ENCODE assay signal across 17 cellular contexts in genomic region chr6:106026748-106027147, GRCh38. TPM values are rescaled to one million over a fixed set of nuclear protein-coding genes. Genes with fewer than 3 reads are reported as not detected.
A peak's percentile ranks its signal among the peaks of the same experiment; 100 is the strongest.
DNase-seq lines count a peak whose midpoint lies in the region; ATAC-seq, FAIRE-seq and TF ChIP-seq lines count a peak whose summit lies in the region.
"Had no signal": no experiment of that assay in that cellular context is flagged by ENCODE, and none has a peak within 500 bp of the region (broad histone marks: within the 10 kb centered on the region; RNA-seq: fewer than 3 reads in every experiment).

No MANE protein-coding gene starts in this region.

- no peak overlapping the region for H3K56ac ChIP-seq in IMR-90 (ENCODE audit: extremely low read depth, insufficient read depth, low read length)
- H3K56ac ChIP-seq in H1 (replicated peaks; ENCODE audit: insufficient read length, low read depth, low read length): no peak overlapping the region

- ATAC-seq in IMR-90 (ENCODE audit: low read depth) (no peak), HG03342 (IDR thresholded peaks at IDR 0.05; ENCODE audit: unreplicated experiment) (no peak)
- peak; percentile 62 for ATAC-seq in stimulated activated naive CD8-positive, alpha-beta T cell treated with anti-CD3 and anti-CD28 coated beads, Interleukin-15, amount 100 ng/mL, for 72 hours
- ATAC-seq: A549, body of pancreas, foreskin keratinocyte, Panc1 had no signal

- H3K9ac ChIP-seq in IMR-90 (ENCODE audit: low read depth, low read length) (no peak overlapping the region), H1 (replicated peaks in 1 of 4; ENCODE audit: extremely low read depth in 1 of 4, low read depth in 3 of 4, low read length in 3 of 4) (no peak overlapping the region)

- no peak overlapping the region for H3K27ac ChIP-seq in IMR-90 (ENCODE audit: insufficient read depth, low read length)
- no peak overlapping the region for H3K27ac ChIP-seq in H1 (ENCODE audit: low read depth, low read length)
- H3K27ac ChIP-seq: A549, body of pancreas, foreskin keratinocyte, neutrophil, skin epidermis had no signal

- peak overlapping the region; percentile 56; the same call in 1 of the 2 replicates for H2BK12ac ChIP-seq in H1 (ENCODE audit: low read depth, low read length)

- peaks cover 3% of the 10 kb centered on the region for H3K36me3 Mint-ChIP-seq in T-helper 2 cell treated with Interferon-gamma antibody and Interleukin-4, amounts not matched to agents 5 μg/mL and 100 μg/mL, for 36 hours (ENCODE audit: low read depth)

- peak overlapping the region; percentile 14 for H3K4me3 Mint-ChIP-seq in T-helper 2 cell treated with Interferon-gamma antibody and Interleukin-4, amounts not matched to agents 5 μg/mL and 100 μg/mL, for 36 hours
- H3K4me3 Mint-ChIP-seq in stimulated activated naive CD8-positive, alpha-beta T cell treated with anti-CD3 and anti-CD28 coated beads, Interleukin-15, amount 100 ng/mL, for 72 hours: peak overlapping the region; percentile 44 to 55

- H3K23ac ChIP-seq in IMR-90 (ENCODE audit: low read depth, low read length) (peak overlapping the region; percentile 63), H1 (ENCODE audit: insufficient read length) (no peak overlapping the region)

- H3K9me3 ChIP-seq in IMR-90 (ENCODE audit: control insufficient read depth, insufficient read depth, low read length) (no peaks in the 10 kb centered on the region), H1 (ENCODE audit: insufficient read depth in 2 of 2, low read depth in 1 of 2, low read length in 1 of 2) (no peaks in the 10 kb centered on the region)
- H3K9me3 ChIP-seq: A549, body of pancreas, neutrophil had no signal

- TF ChIP-seq EP300 in H1 (IDR thresholded peaks at IDR 0.05; ENCODE audit: borderline replicate concordance in 1 of 2, low read depth in 2 of 2, low read length in 2 of 2): no peak

- H4K5ac ChIP-seq in IMR-90 (ENCODE audit: low read depth, low read length) (peak overlapping the region; percentile 19; the same call in 1 of the 2 replicates), H1 (ENCODE audit: insufficient read length, low read depth, low read length) (no peak overlapping the region)

- H4K8ac ChIP-seq in IMR-90 (ENCODE audit: low read depth in 2 of 2, low read length in 2 of 2) (peak overlapping the region; percentile 47 to 59; a peak in 1 of 4 replicates), H1 (ENCODE audit: extremely low read depth, insufficient read depth, low read length) (no peak overlapping the region)

- peak; percentile 11 for DNase-seq in T-helper 2 cell treated with Interferon-gamma antibody and Interleukin-4, amounts not matched to agents 5 μg/mL and 100 μg/mL, for 36 hours (ENCODE audit: low spot score)
- DNase-seq in T-helper 2 cell (no peak), IMR-90 (peak; percentile 33), H1 (ENCODE audit: low read depth in 1 of 2, low spot score in 2 of 2) (no peak), KG1 (lab: John Stamatoyannopoulos, UW) (no peak), NCI-H524 treated with DMSO at 0.1 percent for 48 hours (lab: John Stamatoyannopoulos, UW) (no peak)
- peak in 1 of 2 donors; percentile 10 for DNase-seq in stimulated activated naive CD8-positive, alpha-beta T cell treated with anti-CD3 and anti-CD28 coated beads, Interleukin-15, amount 100 ng/mL, for 72 hours
- DNase-seq: activated CD4-positive, alpha-beta T cell treated with anti-CD3 and anti-CD28 coated beads for 4 hours; body of pancreas; foreskin keratinocyte; NCI-H1105 treated with DMSO at 0.1 percent for 48 hours; NCI-H446 treated with DMSO at 0.1 percent for 48 hours had no signal

- H2BK5ac ChIP-seq in IMR-90 (ENCODE audit: low read depth, low read length, poor library complexity, severe bottlenecking): peak overlapping the region; percentile 34
- H2BK5ac ChIP-seq in H1 (ENCODE audit: low read depth, low read length): no peak overlapping the region

- POLR2A ChIA-PET in IMR-90 (lab: Charles Lee; ENCODE audit: unreplicated experiment) (no interaction called here), H1 (lab: Charles Lee; ENCODE audit: partially characterized antibody) (no interaction called here)

- CTCF ChIA-PET in IMR-90 (lab: Yijun Ruan, JAX): interaction anchor here (0.5 kb wide), 1 partner anchor 454 kb away, joined by 3 read pairs; no protein-coding TSS in a partner anchor
- CTCF ChIA-PET in H1 (lab: Charles Lee; ENCODE audit: partially characterized antibody): no interaction called here

- H3K79me2 ChIP-seq in H1 (ENCODE audit: control insufficient read depth in 1 of 2, insufficient read depth in 2 of 2, low read length in 2 of 2): no peaks in the 10 kb centered on the region

- H3K18ac ChIP-seq in IMR-90 (ENCODE audit: low read depth, low read length): peak overlapping the region; percentile 26; the same call in 1 of the 2 replicates
- no peak overlapping the region for H3K18ac ChIP-seq in H1 (ENCODE audit: extremely low read depth, low read length)

- H3K4me3 ChIP-seq in IMR-90 (ENCODE audit: insufficient read depth, low read depth, low read length) (no peak overlapping the region), H1 (ENCODE audit: extremely low read depth in 1 of 4, insufficient read depth in 2 of 4, low read depth in 3 of 4, low read length in 4 of 4) (no peak overlapping the region)
- H3K4me3 ChIP-seq: A549, body of pancreas, skin epidermis had no signal

- no TSS peak for BruUV-seq in IMR-90 (replicated peaks; lab: Mats Ljungman, UMichigan)

- no peak for TF ChIP-seq CTCF in IMR-90 (conservative IDR thresholded peaks at IDR 0.05; ENCODE audit: low read depth, low read length)
- no peak for TF ChIP-seq CTCF in H1 (IDR thresholded peaks at IDR 0.05; ENCODE audit: control extremely low read depth in 1 of 3, insufficient read depth in 1 of 3, low read depth in 1 of 3, low read length in 3 of 3)

- peaks cover 6% of the 10 kb centered on the region for H3K27me3 Mint-ChIP-seq in T-helper 2 cell treated with Interferon-gamma antibody and Interleukin-4, amounts not matched to agents 5 μg/mL and 100 μg/mL, for 36 hours (ENCODE audit: low read depth)
- peaks cover 52% of the 10 kb centered on the region for H3K27me3 Mint-ChIP-seq in stimulated activated naive CD8-positive, alpha-beta T cell treated with anti-CD3 and anti-CD28 coated beads, Interleukin-15, amount 100 ng/mL, for 72 hours

- no CpG with 5 or more reads among the region's 8 CpGs for WGBS in IMR-90 (ENCODE audit: extremely low coverage in 2 of 2, insufficient read length in 1 of 2), 2 experiments
- WGBS in H1 (ENCODE audit: extremely low coverage in 1 of 2, insufficient coverage in 1 of 2, insufficient read length in 1 of 2, insufficient replicate concordance in 2 of 2, low coverage in 1 of 2, low lambda C conversion rate in 2 of 2, missing lambda C conversion rate in 1 of 2), 2 experiments: 82% methylated on average over 8 of the region's 8 CpGs; no CpG with 5 or more reads in 1 of the 2 experiments

- peak overlapping the region; percentile 34; the same call in 1 of the 2 replicates for H2AK5ac ChIP-seq in IMR-90 (ENCODE audit: low read depth, low read length)
- no peak overlapping the region for H2AK5ac ChIP-seq in H1 (ENCODE audit: low read depth, low read length)

- H3K36me3 ChIP-seq in IMR-90 (ENCODE audit: control insufficient read depth, insufficient read depth, low read length) (no peaks in the 10 kb centered on the region), H1 (ENCODE audit: control insufficient read depth in 2 of 4, insufficient read depth in 4 of 4, low read length in 3 of 4) (no peaks in the 10 kb centered on the region)
- H3K36me3 ChIP-seq: neutrophil had no signal

- in situ Hi-C loops in IMR-90 (cut with MboI; ENCODE audit: low sequenced_read_pairs): no loop called here

- H2BK120ac ChIP-seq in IMR-90 (ENCODE audit: low read depth, low read length) (peak overlapping the region; percentile 52; the same call in 1 of the 2 replicates), H1 (replicated peaks; ENCODE audit: low read depth, low read length) (no peak overlapping the region)

- peaks cover 5% of the 10 kb centered on the region; the same call in 1 of the 2 replicates for H3K9me1 ChIP-seq in IMR-90 (ENCODE audit: insufficient read depth, low read length)

- H3K4ac ChIP-seq in IMR-90 (ENCODE audit: low read depth, low read length): peak overlapping the region; percentile 53
- no peak overlapping the region for H3K4ac ChIP-seq in H1 (replicated peaks; ENCODE audit: insufficient read length, low read depth, low read length)

- peaks cover 7% of the 10 kb centered on the region for H3K4me1 ChIP-seq in IMR-90 (ENCODE audit: control insufficient read depth, insufficient read depth, low read length)
- H3K4me1 ChIP-seq in H1 (replicated peaks in 1 of 4; ENCODE audit: control insufficient read depth in 3 of 4, insufficient read depth in 4 of 4, low read length in 3 of 4): peaks cover 0 to 10% (median 5%) of the 10 kb centered on the region in 4 experiments; a peak in 3 of 7 replicates
- H3K4me1 ChIP-seq: A549, body of pancreas, foreskin keratinocyte had no signal

- H3K23me2 ChIP-seq in H1 (ENCODE audit: low read depth, low read length): no peaks in the 10 kb centered on the region

- H4K91ac ChIP-seq in IMR-90 (ENCODE audit: insufficient read depth, low read depth, low read length): peak overlapping the region; percentile 45; the same call in 1 of the 2 replicates
- no peak overlapping the region for H4K91ac ChIP-seq in H1 (replicated peaks; ENCODE audit: insufficient read length, low read length)

- peaks cover 0 to 4% of the 10 kb centered on the region in 2 experiments; a peak in 1 of 4 replicates for H3K79me1 ChIP-seq in IMR-90 (ENCODE audit: low read depth in 1 of 2, low read length in 2 of 2)
- no peaks in the 10 kb centered on the region for H3K79me1 ChIP-seq in H1 (ENCODE audit: low read depth, low read length)

- H2AK9ac ChIP-seq in IMR-90 (replicated peaks; ENCODE audit: low read depth, low read length, poor library complexity): no peak overlapping the region

- no peak for FAIRE-seq in H1 (lab: Jason Lieb, UNC)
- FAIRE-seq: A549 had no signal

- H3K27me3 ChIP-seq in IMR-90 (ENCODE audit: control insufficient read depth, insufficient read depth, low read length) (no peaks in the 10 kb centered on the region), H1 (replicated peaks in 1 of 4; ENCODE audit: control insufficient read depth in 3 of 4, extremely low read depth in 1 of 4, insufficient read depth in 3 of 4, low read length in 3 of 4) (no peaks in the 10 kb centered on the region)
- H3K27me3 ChIP-seq: body of pancreas, foreskin keratinocyte had no signal

- H3K9me3 Mint-ChIP-seq in T-helper 2 cell treated with Interferon-gamma antibody and Interleukin-4, amounts not matched to agents 5 μg/mL and 100 μg/mL, for 36 hours: no peaks in the 10 kb centered on the region
- no peaks in the 10 kb centered on the region for H3K9me3 Mint-ChIP-seq in stimulated activated naive CD8-positive, alpha-beta T cell treated with anti-CD3 and anti-CD28 coated beads, Interleukin-15, amount 100 ng/mL, for 72 hours

- H3K4me2 ChIP-seq in IMR-90 (ENCODE audit: low read depth, low read length) (0 out of 2 replicates have a peak overlapping the region, but pooled peaks have one; percentile 15), H1 (ENCODE audit: insufficient read depth in 1 of 2, low read depth in 2 of 2, low read length in 2 of 2) (no peak overlapping the region)
- H3K4me2 ChIP-seq: A549 had no signal

- no peaks in the 10 kb centered on the region for H4K20me1 ChIP-seq in IMR-90 (ENCODE audit: insufficient read depth, low read length)
- no peaks in the 10 kb centered on the region for H4K20me1 ChIP-seq in H1 (replicated peaks in 1 of 2; ENCODE audit: control insufficient read depth in 1 of 2, insufficient read depth in 2 of 2, low read length in 2 of 2)

- H2BK15ac ChIP-seq in IMR-90 (ENCODE audit: low read depth, low read length): 0 out of 3 replicates have a peak overlapping the region, but pooled peaks have one; percentile 70
- H2BK15ac ChIP-seq in H1 (ENCODE audit: low read length): no peak overlapping the region

- H3K27ac Mint-ChIP-seq in T-helper 2 cell treated with Interferon-gamma antibody and Interleukin-4, amounts not matched to agents 5 μg/mL and 100 μg/mL, for 36 hours: no peak overlapping the region
- H3K27ac Mint-ChIP-seq in stimulated activated naive CD8-positive, alpha-beta T cell treated with anti-CD3 and anti-CD28 coated beads, Interleukin-15, amount 100 ng/mL, for 72 hours: no peak overlapping the region

- TF ChIP-seq RAD21 in IMR-90 (IDR thresholded peaks at IDR 0.05; ENCODE audit: low read length): no peak
- no peak for TF ChIP-seq RAD21 in H1 (IDR thresholded peaks at IDR 0.05 in 1 of 2, conservative IDR thresholded peaks at IDR 0.05 in 1 of 2; ENCODE audit: low read depth in 2 of 2, low read length in 2 of 2)

- peaks cover 20% of the 10 kb centered on the region for H3K4me1 Mint-ChIP-seq in T-helper 2 cell treated with Interferon-gamma antibody and Interleukin-4, amounts not matched to agents 5 μg/mL and 100 μg/mL, for 36 hours (ENCODE audit: low read depth)
- peaks cover 24% of the 10 kb centered on the region for H3K4me1 Mint-ChIP-seq in stimulated activated naive CD8-positive, alpha-beta T cell treated with anti-CD3 and anti-CD28 coated beads, Interleukin-15, amount 100 ng/mL, for 72 hours

- H2BK20ac ChIP-seq in IMR-90 (ENCODE audit: low read depth, low read length) (peak overlapping the region; percentile 63), H1 (ENCODE audit: low read length) (no peak overlapping the region)

- dilution Hi-C loops in IMR-90 (cut with HindIII; ENCODE audit: low sequenced_read_pairs, unreplicated experiment): no loop called here

- H2AFZ ChIP-seq in IMR-90 (replicated peaks; ENCODE audit: low read length, poor library complexity): peak overlapping the region; percentile 45
- H2AFZ ChIP-seq in H1 (ENCODE audit: low read length): no peak overlapping the region

- TF ChIP-seq POLR2A in IMR-90 (IDR thresholded peaks at IDR 0.05; ENCODE audit: low read depth, low read length) (no peak), H1 (IDR thresholded peaks at IDR 0.05; ENCODE audit: control extremely low read depth in 1 of 2, low read depth in 2 of 2, low read length in 2 of 2) (no peak)

- intact Hi-C loops in IMR-90 (cut with micrococcal nuclease): no loop called here

- H3K14ac ChIP-seq in IMR-90 (replicated peaks; ENCODE audit: low read depth, low read length): peak overlapping the region; percentile 64
- H3K14ac ChIP-seq in H1 (ENCODE audit: insufficient read length): no peak overlapping the region

RNA-seq across cellular contexts. Expression of gene PRDM1, which starts 59.4 kb away (rescaled TPM):
- 2.3 and 6.9 TPM in 2 replicates for total RNA-seq in IMR-90 (2012; rRNA removed)
- polyA plus RNA-seq in IMR-90 (2012; rRNA removed): 3.0 and 3.9 TPM in 2 replicates
- 2.5 and 2.9 TPM in 2 replicates for polyA plus RNA-seq in IMR-90 (2012; cell fraction: cytosol; rRNA removed)
- 11.9 and 13.5 TPM in 2 replicates for polyA plus RNA-seq in IMR-90 (2012; cell fraction: nucleus; rRNA removed; ENCODE audit: low replicate concordance)
- total RNA-seq in H1 (2021; fragmentation: NEBNext Ultra II Directional; extraction: Animal tissue kit (Norgen Biotek cat#: 25700)): 0.74 and 1.1 TPM in 2 replicates
- 0.17 and 0.21 TPM in 2 replicates for polyA plus RNA-seq in H1 (2011; rRNA removed)
- 0.10 TPM for polyA plus RNA-seq in H1 (2011; cell fraction: cytosol; rRNA removed)
- polyA plus RNA-seq in H1 (2011; cell fraction: nucleus; rRNA removed): 0.31 TPM
- polyA plus RNA-seq in H1 (2012, experiment 1 of 2): 0.29 to 0.72 TPM (median 0.37 TPM) in 4 replicates
- 0.35 TPM for polyA plus RNA-seq in H1 (2012, experiment 2 of 2)
- polyA plus RNA-seq in H1 (2013, experiment 1 of 2): 0.45 TPM
- 0.39 TPM for polyA plus RNA-seq in H1 (2013, experiment 2 of 2)
- 0.35 and 2.6 TPM in 2 replicates for polyA minus RNA-seq in H1 (2011; rRNA and poly(A)+ RNA removed)
- not detected for polyA minus RNA-seq in H1 (2011; cell fraction: cytosol; rRNA and poly(A)+ RNA removed)
- polyA minus RNA-seq in H1 (2011; cell fraction: nucleus; rRNA and poly(A)+ RNA removed): 0.40 TPM

Comparison
In these comparisons a context has a peak if more than half of its experiments do, and no peak if none do; other contexts are left out.
1. DNase-seq: peak in T-helper 2 cell treated with Interferon-gamma antibody and Interleukin-4, amounts not matched to agents 5 μg/mL and 100 μg/mL, for 36 hours (single experiment) and IMR-90 (single experiment); none in T-helper 2 cell (0 of 5), H1 (0 of 2), KG1 (single experiment) and NCI-H524 treated with DMSO at 0.1 percent for 48 hours (single experiment).